In genomic region chr12:28191018-28191595, GRCh38 we compare ENCODE assay signal across 8 cellular contexts. TPM values are rescaled to one million over a fixed set of nuclear protein-coding genes. Genes with fewer than 3 reads are reported as not detected.
DNase-seq lines count a peak whose midpoint lies in the region; ATAC-seq lines count a peak whose summit lies in the region.

No MANE protein-coding gene starts in this region.

- peak overlapping the region; percentile 77 for H3K9ac ChIP-seq in endocrine pancreas (ENCODE audit: control insufficient read depth, insufficient read depth, low read length)
- peak overlapping the region; percentile 89 for H3K9ac ChIP-seq in mucosa of stomach (ENCODE audit: low read length)

- peak; percentile 9 for ATAC-seq in GM18870 (IDR thresholded peaks at IDR 0.05; ENCODE audit: unreplicated experiment)

- H3K4me1 ChIP-seq in ACC112 (ENCODE audit: control insufficient read depth, insufficient read depth, low read length, unreplicated experiment) (peaks cover 22% of the 10 kb centered on the region), endocrine pancreas (ENCODE audit: control insufficient read depth, insufficient read depth, low read length) (peaks cover 4% of the 10 kb centered on the region), mucosa of stomach (ENCODE audit: control insufficient read depth, insufficient read depth, low read length) (peaks cover 15% of the 10 kb centered on the region)

- H3K36me3 ChIP-seq in ACC112 (ENCODE audit: insufficient read depth, low read length) (no peaks in the 10 kb centered on the region), endocrine pancreas (ENCODE audit: control insufficient read depth, insufficient read depth, low read length) (no peaks in the 10 kb centered on the region), mucosa of stomach (ENCODE audit: control insufficient read depth, insufficient read depth, low read length) (no peaks in the 10 kb centered on the region)

- H3K79me2 ChIP-seq in ACC112 (ENCODE audit: control insufficient read depth, insufficient read depth, low read length, unreplicated experiment): peaks cover 28% of the 10 kb centered on the region

- H2AFZ ChIP-seq in ACC112 (ENCODE audit: low read length, unreplicated experiment): peak overlapping the region; percentile 91

- H3K27ac ChIP-seq in ACC112 (ENCODE audit: low read depth, low read length) (peak overlapping the region; percentile 97), temporal lobe (ENCODE audit: low read depth, low read length) (peak overlapping the region; percentile 83)

- peak overlapping the region; percentile 94 for H3K4me3 ChIP-seq in ACC112 (ENCODE audit: low read depth, low read length)
- peak overlapping the region; percentile 84 for H3K4me3 ChIP-seq in endocrine pancreas (ENCODE audit: control insufficient read depth, insufficient read depth, low read length)
- H3K4me3 ChIP-seq in mucosa of stomach (ENCODE audit: low read length): peak overlapping the region; percentile 91

- DNase-seq in HS-27A (ENCODE audit: low read depth) (peak; percentile 68), NCI-H1105 (lab: John Stamatoyannopoulos, UW) (no peak)
- DNase-seq in activated CD4-positive, CD25-positive, alpha-beta regulatory T cell treated with anti-CD3 and anti-CD28 coated beads, Interleukin-2, amount 50 U/mL, for 72 hours: peak; percentile 36

- H3K9me3 ChIP-seq in endocrine pancreas (ENCODE audit: control insufficient read depth, low read length) (no peaks in the 10 kb centered on the region), mucosa of stomach (ENCODE audit: control insufficient read depth, low read length) (no peaks in the 10 kb centered on the region)

- H3K27me3 ChIP-seq in ACC112 (ENCODE audit: insufficient read depth, low read length): no peaks in the 10 kb centered on the region
- no peaks in the 10 kb centered on the region for H3K27me3 ChIP-seq in endocrine pancreas (ENCODE audit: control insufficient read depth, insufficient read depth, low read length)
- H3K27me3 ChIP-seq in mucosa of stomach (ENCODE audit: control insufficient read depth, insufficient read depth, low read length): no peaks in the 10 kb centered on the region

RNA-seq across cellular contexts. Expression of gene CCDC91, which starts 0.9 kb away (rescaled TPM):
- 39.6 TPM for total RNA-seq in temporal lobe
